8 cellular contexts compared by ENCODE assay signal in genomic region chr13:112894673-112895481, GRCh38.
DNase-seq lines count a peak whose midpoint lies in the region; ATAC-seq and TF ChIP-seq lines count a peak whose summit lies in the region.

No MANE protein-coding gene starts in this region.

- H3K27me3 ChIP-seq in GM23338 (ENCODE audit: insufficient read depth) (peaks cover 10% of the 10 kb centered on the region; the same call in 1 of the 2 replicates), iPS-18a (ENCODE audit: control insufficient read depth, insufficient read depth, low read length) (peaks cover 49% of the 10 kb centered on the region), smooth muscle cell (ENCODE audit: low read depth) (peaks cover 31% of the 10 kb centered on the region)

- H3K4me1 ChIP-seq in GM23338 (ENCODE audit: insufficient read depth) (peaks cover 25% of the 10 kb centered on the region), iPS-18a (ENCODE audit: control insufficient read depth, low read depth, low read length) (peaks cover 45% of the 10 kb centered on the region), smooth muscle cell (ENCODE audit: low read depth) (peaks cover 44% of the 10 kb centered on the region)

- H3K79me2 ChIP-seq in GM23338 (replicated peaks; ENCODE audit: insufficient read depth) = no peaks in the 10 kb centered on the region
- no peaks in the 10 kb centered on the region for H3K79me2 ChIP-seq in smooth muscle cell (ENCODE audit: low read depth)

- H3K27ac Mint-ChIP-seq in GM23338 = no peak overlapping the region

- no peaks in the 10 kb centered on the region for H3K9me3 ChIP-seq in iPS-18a (ENCODE audit: control insufficient read depth, low read depth, low read length)
- no peaks in the 10 kb centered on the region for H3K9me3 ChIP-seq in smooth muscle cell (replicated peaks; ENCODE audit: low read depth)

- H3K4me1 Mint-ChIP-seq in GM23338 = peaks cover 46% of the 10 kb centered on the region

- ATAC-seq in GM23338 (peak; percentile 19), HG03520 (IDR thresholded peaks at IDR 0.05; ENCODE audit: unreplicated experiment) (no peak)

- H3K9ac ChIP-seq in iPS-18a (ENCODE audit: low read length) (no peak overlapping the region), smooth muscle cell (ENCODE audit: low read depth) (no peak overlapping the region)

- H3K36me3 ChIP-seq in GM23338 (ENCODE audit: insufficient read depth) = no peaks in the 10 kb centered on the region
- no peaks in the 10 kb centered on the region for H3K36me3 ChIP-seq in iPS-18a (ENCODE audit: control insufficient read depth, low read depth, low read length)
- no peaks in the 10 kb centered on the region for H3K36me3 ChIP-seq in smooth muscle cell (ENCODE audit: low read depth)

- H2AFZ ChIP-seq in GM23338 = no peak overlapping the region
- no peak overlapping the region for H2AFZ ChIP-seq in smooth muscle cell (ENCODE audit: low read depth)

- H3K9me2 ChIP-seq in GM23338 (ENCODE audit: insufficient read depth) = no peaks in the 10 kb centered on the region

- peaks cover 3% of the 10 kb centered on the region; the same call in 1 of the 3 replicates for H3K36me3 Mint-ChIP-seq in GM23338 (ENCODE audit: low read depth)

- H3K4me2 ChIP-seq in GM23338 (peak overlapping the region; percentile 90), smooth muscle cell (peak overlapping the region; percentile 91)

- H4K20me1 ChIP-seq in GM23338 (replicated peaks; ENCODE audit: insufficient read depth) (no peaks in the 10 kb centered on the region; the same call in 1 of the 2 replicates), smooth muscle cell (ENCODE audit: low read depth) (no peaks in the 10 kb centered on the region)

- peak overlapping the region; percentile 70 for H3K4me3 ChIP-seq in GM23338
- H3K4me3 ChIP-seq in iPS-18a (ENCODE audit: low read length) = peak overlapping the region; percentile 64
- peak overlapping the region; percentile 50 for H3K4me3 ChIP-seq in smooth muscle cell

- DNase-seq in GM23338 (ENCODE audit: low spot score) (peak; percentile 65), UCSD-AML1 (lab: John Stamatoyannopoulos, UW; ENCODE audit: unreplicated experiment) (peak; percentile 70), smooth muscle cell (lab: John Stamatoyannopoulos, UW; ENCODE audit: unreplicated experiment) (no peak), SHP77 (lab: John Stamatoyannopoulos, UW) (no peak)
- no peak for DNase-seq in stimulated activated CD4-positive, alpha-beta T cell treated with anti-CD3 and anti-CD28 coated beads, Interleukin-4, amount 100 ng/mL, for 24 hours
- DNase-seq in activated effector memory CD4-positive, alpha-beta T cell treated with Interleukin-2 at 50 U/mL for 16 hours = no peak

- WGBS in smooth muscle cell (ENCODE audit: low lambda C conversion rate) = 15% methylated on average over 34 of the region's 36 CpGs

- H3F3A ChIP-seq in GM23338 (replicated peaks; ENCODE audit: low read depth) (peaks cover 19% of the 10 kb centered on the region), smooth muscle cell (ENCODE audit: low read depth) (no peaks in the 10 kb centered on the region)

- peaks cover 29% of the 10 kb centered on the region for H3K27me3 Mint-ChIP-seq in GM23338 (ENCODE audit: insufficient read depth, low read depth, poor library complexity)

- TF ChIP-seq CTCF in GM23338 (conservative IDR thresholded peaks at IDR 0.05; ENCODE audit: low read depth in 2 of 2) = no peak
- no peak for TF ChIP-seq CTCF in smooth muscle cell (IDR thresholded peaks at IDR 0.05; ENCODE audit: borderline replicate concordance, insufficient read depth, poor library complexity, severe bottlenecking)

- no peaks in the 10 kb centered on the region for H3K9me3 Mint-ChIP-seq in GM23338

- peak overlapping the region; percentile 68 for H3K4me3 Mint-ChIP-seq in GM23338

- H3K27ac ChIP-seq in GM23338 (ENCODE audit: low read depth) = no peak overlapping the region
- H3K27ac ChIP-seq in iPS-18a (ENCODE audit: low read length) = no peak overlapping the region
- H3K27ac ChIP-seq in smooth muscle cell (ENCODE audit: low read depth) = no peak overlapping the region

TF ChIP-seq in GM23338, 12 proteins besides CTCF, POLR2A, EP300 and RAD21 (continues in another document):
- TF ChIP-seq EZH2 (IDR thresholded peaks at IDR 0.05; ENCODE audit: low read depth, unreplicated experiment) (no peak), ZNF331 (CRISPR knock-in tag; IDR thresholded peaks at IDR 0.05; ENCODE audit: low read depth) (no peak), CREB1 (CRISPR knock-in tag; IDR thresholded peaks at IDR 0.05; ENCODE audit: low read depth) (no peak), JUNB (IDR thresholded peaks at IDR 0.05; ENCODE audit: unreplicated experiment) (no peak), EZH2phosphoT487 (IDR thresholded peaks at IDR 0.05; ENCODE audit: unreplicated experiment) (no peak), REST (IDR thresholded peaks at IDR 0.05; ENCODE audit: unreplicated experiment) (no peak), POLR2AphosphoS5 (IDR thresholded peaks at IDR 0.05; ENCODE audit: low read depth) (no peak; the same call in 1 of the 2 replicates), NANOG (IDR thresholded peaks at IDR 0.05; ENCODE audit: borderline replicate concordance) (no peak), ZNF114 (CRISPR knock-in tag; IDR thresholded peaks at IDR 0.05) (no peak), ETS1 (IDR thresholded peaks at IDR 0.05) (no peak)

Comparison
In these comparisons a context has a peak if more than half of its experiments do, and no peak if none do; other contexts are left out.
1. DNase-seq: peak in GM23338 (single experiment) and UCSD-AML1 (single experiment); none in smooth muscle cell (single experiment), stimulated activated CD4-positive, alpha-beta T cell treated with anti-CD3 and anti-CD28 coated beads, Interleukin-4, amount 100 ng/mL, for 24 hours (single experiment), activated effector memory CD4-positive, alpha-beta T cell treated with Interleukin-2 at 50 U/mL for 16 hours (single experiment) and SHP77 (0 of 2).
2. Peak in every context shown above with its lines, with median percentiles within 50 percentile points of each other: H3K4me3 ChIP-seq.